In genomic region chr7:2243483-2243840, GRCh38 we compare ENCODE assay signal across 11 cellular contexts. TPM values are rescaled to one million over a fixed set of nuclear protein-coding genes. Genes with fewer than 3 reads are reported as not detected.
DNase-seq lines count a peak whose midpoint lies in the region; ATAC-seq, FAIRE-seq and TF ChIP-seq lines count a peak whose summit lies in the region.
"Had no signal": no experiment of that assay in that cellular context is flagged by ENCODE, and none has a peak within 500 bp of the region (broad histone marks: within the 10 kb centered on the region; RNA-seq: fewer than 3 reads in every experiment).

No MANE protein-coding gene starts in this region.

- WGBS in GM12878 (ENCODE audit: insufficient coverage, insufficient replicate concordance, low lambda C conversion rate, missing lambda C conversion rate) = 87% methylated on average over 10 of the region's 10 CpGs

- no peak overlapping the region for H2AFZ ChIP-seq in MM.1S (ENCODE audit: low read length)
- no peak overlapping the region for H2AFZ ChIP-seq in GM12878 (ENCODE audit: control insufficient read depth, low read depth, low read length)

- H3K36me3 Mint-ChIP-seq in activated T-cell treated with anti-CD3 and anti-CD28 coated beads, Interleukin-2, amount 50 U/mL, for 4 hours (ENCODE audit: insufficient read depth) = peaks cover 2% of the 10 kb centered on the region
- H3K36me3 Mint-ChIP-seq in progenitor cell of endocrine pancreas (ENCODE audit: insufficient read depth) = no peaks in the 10 kb centered on the region

- peaks cover 17% of the 10 kb centered on the region for H3K4me1 Mint-ChIP-seq in activated T-cell treated with anti-CD3 and anti-CD28 coated beads, Interleukin-2, amount 50 U/mL, for 4 hours (ENCODE audit: low read depth)
- H3K4me1 Mint-ChIP-seq in progenitor cell of endocrine pancreas (ENCODE audit: low read depth) = peaks cover 6% of the 10 kb centered on the region

- SMC1A ChIA-PET in GM12878 (lab: Charles Lee; ENCODE audit: uncharacterized antibody, unreplicated experiment) = interaction anchor here (1.0 kb wide), 2 partner anchors 18 to 121 kb away, joined by 3 read pairs; no protein-coding TSS in a partner anchor

- H3K79me2 ChIP-seq in MM.1S (ENCODE audit: low read length) (peaks cover 37% of the 10 kb centered on the region), GM12878 (ENCODE audit: control insufficient read depth, insufficient read depth, low read length) (peaks cover 32% of the 10 kb centered on the region)

- 0 out of 2 replicates have a peak overlapping the region, but pooled peaks have one; percentile 96 for H3K4me3 ChIP-seq in MM.1S (ENCODE audit: low read length)
- H3K4me3 ChIP-seq in GM12878 = peak overlapping the region; percentile 83; the same call in 1 of the 2 replicates

- intact Hi-C loops in GM12878 (cut with micrococcal nuclease; ENCODE audit: unreplicated experiment) = loop anchor here (5.0 kb wide), 1 partner anchor 69 kb away; the partner anchor contains the start of gene SNX8
- intact Hi-C loops in left colon (cut with DNase I, micrococcal nuclease) = no loop called here

- H3K9ac ChIP-seq in MM.1S (ENCODE audit: low read length) (no peak overlapping the region), GM12878 (ENCODE audit: control insufficient read depth, insufficient read depth, low read length) (no peak overlapping the region; the same call in 1 of the 2 replicates)

- H3K9me2 ChIP-seq in MM.1S (replicated peaks; ENCODE audit: insufficient read depth, low read length) = no peaks in the 10 kb centered on the region

- no peaks in the 10 kb centered on the region for H3K9me3 Mint-ChIP-seq in activated T-cell treated with anti-CD3 and anti-CD28 coated beads, Interleukin-2, amount 50 U/mL, for 4 hours
- H3K9me3 Mint-ChIP-seq in progenitor cell of endocrine pancreas (ENCODE audit: low read depth) = no peaks in the 10 kb centered on the region

- H4K20me1 ChIP-seq in MM.1S (ENCODE audit: insufficient read depth, low read length) (no peaks in the 10 kb centered on the region), GM12878 (ENCODE audit: control insufficient read depth, insufficient read depth) (no peaks in the 10 kb centered on the region)

- peak overlapping the region; percentile 95 for H3K4me3 Mint-ChIP-seq in activated T-cell treated with anti-CD3 and anti-CD28 coated beads, Interleukin-2, amount 50 U/mL, for 4 hours
- peak overlapping the region; percentile 88 for H3K4me3 Mint-ChIP-seq in progenitor cell of endocrine pancreas (ENCODE audit: low read depth)

- H3K36me3 ChIP-seq in MM.1S (replicated peaks; ENCODE audit: insufficient read depth, low read length) = peaks cover 7% of the 10 kb centered on the region; the same call in 1 of the 2 replicates
- H3K36me3 ChIP-seq in GM12878 (ENCODE audit: control insufficient read depth in 2 of 2, insufficient read depth in 2 of 2, low read length in 1 of 2) = peaks cover 6 to 12% of the 10 kb centered on the region in 2 experiments

- H3K27ac Mint-ChIP-seq in progenitor cell of endocrine pancreas = no peak overlapping the region

- no peaks in the 10 kb centered on the region for H3K27me3 Mint-ChIP-seq in activated T-cell treated with anti-CD3 and anti-CD28 coated beads, Interleukin-2, amount 50 U/mL, for 4 hours (ENCODE audit: low read depth)
- H3K27me3 Mint-ChIP-seq in progenitor cell of endocrine pancreas = no peaks in the 10 kb centered on the region

- no peak for TF ChIP-seq RAD21 in GM12878 (IDR thresholded peaks at IDR 0.05; ENCODE audit: insufficient read depth, low read depth, low read length)

- peaks cover 10% of the 10 kb centered on the region for H3F3A ChIP-seq in MM.1S (ENCODE audit: insufficient read depth, low read length)

- H3K4me1 ChIP-seq in MM.1S (ENCODE audit: low read length) = peaks cover 10% of the 10 kb centered on the region
- H3K4me1 ChIP-seq in GM12878 (ENCODE audit: control insufficient read depth, insufficient read depth, low read length) = peaks cover 43% of the 10 kb centered on the region

- H3K27me3 ChIP-seq in MM.1S (replicated peaks; ENCODE audit: insufficient read depth, low read length) = no peaks in the 10 kb centered on the region
- H3K27me3 ChIP-seq in GM12878 (replicated peaks in 1 of 2; ENCODE audit: control insufficient read depth in 2 of 2, insufficient read depth in 2 of 2, low read length in 1 of 2) = no peaks in the 10 kb centered on the region
- H3K27me3 ChIP-seq: esophagus muscularis mucosa had no signal

- no peak for ATAC-seq in activated T-cell treated with anti-CD3 and anti-CD28 coated beads, Interleukin-2, amount 50 U/mL, for 4 hours
- no peak for ATAC-seq in GM12878
- ATAC-seq in left colon = no peak

- H3K4me2 ChIP-seq in MM.1S (ENCODE audit: low read depth, low read length) (peak overlapping the region; percentile 98; the same call in 1 of the 2 replicates), GM12878 (ENCODE audit: control insufficient read depth, insufficient read depth) (peak overlapping the region; percentile 72)

- CTCF ChIA-PET in GM12878 (lab: Yijun Ruan, JAX) = no interaction called here

- no peak for TF ChIP-seq POLR2A in GM12878 (IDR thresholded peaks at IDR 0.05; ENCODE audit: low read depth, low read length)

- H3K27ac ChIP-seq in MM.1S (ENCODE audit: low read length) (no peak overlapping the region), GM12878 (ENCODE audit: control insufficient read depth, insufficient read depth) (no peak overlapping the region)
- H3K27ac ChIP-seq: esophagus muscularis mucosa had no signal

- RAD21 ChIA-PET in GM12878 (lab: Charles Lee; ENCODE audit: unreplicated experiment) = interaction anchor here (0.6 kb wide), 1 partner anchor 104 kb away, joined by 3 read pairs; no protein-coding TSS in a partner anchor

- FAIRE-seq in GM12878 (lab: Jason Lieb, UNC) = no peak

- BruUV-seq in GM12878 (replicated peaks; lab: Mats Ljungman, UMichigan) = no TSS peak

- TF ChIP-seq CTCF in MM.1S (IDR thresholded peaks at IDR 0.05; ENCODE audit: low read length) = no peak
- TF ChIP-seq CTCF in GM12878 (IDR thresholded peaks at IDR 0.05 in 2 of 3, conservative IDR thresholded peaks at IDR 0.05 in 1 of 3; ENCODE audit: control insufficient read depth in 2 of 3, extremely low read depth in 1 of 3, insufficient read depth in 1 of 3, low read depth in 3 of 3, low read length in 3 of 3) = no peak
- TF ChIP-seq CTCF in progenitor cell of endocrine pancreas (IDR thresholded peaks at IDR 0.05; ENCODE audit: unreplicated experiment) = no peak

- no peak for TF ChIP-seq EP300 in GM12878 (IDR thresholded peaks at IDR 0.05; ENCODE audit: borderline replicate concordance in 1 of 2, control insufficient read depth in 1 of 2, low read depth in 2 of 2, low read length in 2 of 2)

- H3K9me3 ChIP-seq in MM.1S (replicated peaks; ENCODE audit: insufficient read depth, low read length) = no peaks in the 10 kb centered on the region
- H3K9me3 ChIP-seq in GM12878 (replicated peaks; ENCODE audit: control insufficient read depth, insufficient read depth, low read length) = no peaks in the 10 kb centered on the region; the same call in 2 of the 3 replicates
- H3K9me3 ChIP-seq: esophagus muscularis mucosa had no signal

- no peak for DNase-seq in activated T-cell treated with anti-CD3 and anti-CD28 coated beads, Interleukin-2, amount 50 U/mL, for 4 hours
- no peak for DNase-seq in activated T-cell treated with anti-CD3 and anti-CD28 coated beads, Interleukin-2, amount 50 U/mL, for 1 hour
- DNase-seq in MM.1S (no peak), GM12878 (ENCODE audit: low read depth, low spot score) (no peak), progenitor cell of endocrine pancreas (ENCODE audit: low spot score, unreplicated experiment) (no peak), NAMALWA (ENCODE audit: low spot score) (no peak), left colon (no peak), AG20443 (ENCODE audit: low spot score) (no peak)
- DNase-seq: central memory CD4-positive, alpha-beta T cell; NK-92 treated with Interleukin-12 subunit alpha and Interleukin-12 subunit beta, amount 100 ng/mL, for 24 hours had no signal

- POLR2A ChIA-PET in GM12878 (lab: Charles Lee) = interaction anchor here (0.9 kb wide), 1 partner anchor 11 kb away, joined by 3 read pairs; the partner anchor contains the start of gene MAD1L1

- in situ Hi-C loops in GM12878 (cut with MboI) = no loop called here

RNA-seq across cellular contexts. Expression of gene NUDT1, which starts 1.4 kb away (rescaled TPM):
- 100 to 1,000 TPM in 1 of 3 donors, 10 to 100 TPM in 2; 83.7 to 105 (median 96.8) TPM for total RNA-seq in activated T-cell treated with anti-CD3 and anti-CD28 coated beads, Interleukin-2, amount 50 U/mL, for 4 hours
- total RNA-seq in GM12878 (2013; cell fraction: nucleolus; rRNA removed) = 4.4 and 5.3 TPM in 2 replicates
- total RNA-seq in GM12878 (2014; rRNA removed) (71.4 and 81.6 TPM in 2 replicates), GM12878 (2014; rRNA removed; fragmentation: Illumina TruSeq; extraction: Trizol) (56.4 and 58.1 TPM in 2 replicates), GM12878 (2021) (62.1 TPM in 2 replicates), progenitor cell of endocrine pancreas (17.2 and 22.1 TPM in 2 replicates), left colon (10 to 100 TPM in 1 of 2 donors, 1 to 10 TPM in 1; 8.1 to 10.3 TPM)
- polyA plus RNA-seq in GM12878 (2011; ENCODE audit: low read depth) = 44.4 TPM
- polyA plus RNA-seq in GM12878 (2011; rRNA removed) (24.1 and 40.2 TPM in 2 replicates), GM12878 (2014; fragmentation: Illumina TruSeq; extraction: Trizol) (7.7 and 36.7 TPM in 2 replicates), GM12878 (2014; fragmentation: Nextera tagmentation; extraction: Ambion mirVana) (10 to 100 TPM in 1 of 2 experiments, 1 to 10 TPM in 1; 7.7 to 23.3 TPM), GM12878 (2014; rRNA removed) (77.5 and 87.5 TPM in 2 replicates), GM12878 (2016; fragmentation: Nextera tagmentation; extraction: Ambion mirVana) (100 to 1,000 TPM; 115 to 122 TPM)
- polyA plus RNA-seq in GM12878 (2011; cell fraction: cytosol; rRNA removed) = 61.4 and 74.1 TPM in 2 replicates
- 36.5 and 38.9 TPM in 2 replicates for polyA plus RNA-seq in GM12878 (2011; cell fraction: nucleus; rRNA removed)
- polyA plus RNA-seq in GM12878 (2012) = 51.4 and 59.5 TPM in 2 replicates
- 18.9 and 42.0 TPM in 2 replicates for polyA minus RNA-seq in GM12878 (2011; rRNA and poly(A)+ RNA removed)
- polyA minus RNA-seq in GM12878 (2011; cell fraction: cytosol; rRNA and poly(A)+ RNA removed) = 14.9 and 15.0 TPM in 2 replicates
- 7.5 and 9.6 TPM in 2 replicates for polyA minus RNA-seq in GM12878 (2011; cell fraction: nucleus; rRNA and poly(A)+ RNA removed)

RNA-seq across cellular contexts. Expression of gene MRM2, which starts 1.5 kb away (rescaled TPM):
- total RNA-seq in activated T-cell treated with anti-CD3 and anti-CD28 coated beads, Interleukin-2, amount 50 U/mL, for 4 hours = 10 to 100 TPM; 49.9 to 56.5 (median 51.2) TPM
- 17.7 and 17.9 TPM in 2 replicates for total RNA-seq in GM12878 (2013; cell fraction: nucleolus; rRNA removed)
- 57.1 and 61.7 TPM in 2 replicates for total RNA-seq in GM12878 (2014; rRNA removed)
- total RNA-seq in GM12878 (2014; rRNA removed; fragmentation: Illumina TruSeq; extraction: Trizol) = 54.8 and 60.1 TPM in 2 replicates
- total RNA-seq in GM12878 (2021) = 61.2 and 62.9 TPM in 2 replicates
- polyA plus RNA-seq in GM12878 (2011; ENCODE audit: low read depth) = 25.8 TPM
- polyA plus RNA-seq in GM12878 (2011; rRNA removed) = 34.8 and 43.2 TPM in 2 replicates
- 36.7 and 39.9 TPM in 2 replicates for polyA plus RNA-seq in GM12878 (2011; cell fraction: cytosol; rRNA removed)
- polyA plus RNA-seq in GM12878 (2011; cell fraction: nucleus; rRNA removed) = 16.7 and 20.8 TPM in 2 replicates
- 37.1 and 37.7 TPM in 2 replicates for polyA plus RNA-seq in GM12878 (2012)
- polyA plus RNA-seq in GM12878 (2014; fragmentation: Illumina TruSeq; extraction: Trizol) = 75.6 and 79.8 TPM in 2 replicates
- 10 to 100 TPM; 91.4 to 92.9 TPM for polyA plus RNA-seq in GM12878 (2014; fragmentation: Nextera tagmentation; extraction: Ambion mirVana)
- 58.9 and 59.2 TPM in 2 replicates for polyA plus RNA-seq in GM12878 (2014; rRNA removed)
- 100 to 1,000 TPM; 125 to 128 TPM for polyA plus RNA-seq in GM12878 (2016; fragmentation: Nextera tagmentation; extraction: Ambion mirVana)
- polyA minus RNA-seq in GM12878 (2011; rRNA and poly(A)+ RNA removed) = 29.7 and 30.7 TPM in 2 replicates
- polyA minus RNA-seq in GM12878 (2011; cell fraction: cytosol; rRNA and poly(A)+ RNA removed) = 10.8 and 13.8 TPM in 2 replicates
- 9.9 and 13.7 TPM in 2 replicates for polyA minus RNA-seq in GM12878 (2011; cell fraction: nucleus; rRNA and poly(A)+ RNA removed)
- total RNA-seq in progenitor cell of endocrine pancreas = 28.7 and 29.5 TPM in 2 replicates
- 10 to 100 TPM; 15.0 to 15.6 TPM for total RNA-seq in left colon

RNA-seq across cellular contexts. Expression of gene MAD1L1, which starts 10.7 kb away (rescaled TPM):
- total RNA-seq in activated T-cell treated with anti-CD3 and anti-CD28 coated beads, Interleukin-2, amount 50 U/mL, for 4 hours = 10 to 100 TPM; 55.8 to 59.4 (median 57.9) TPM
- 141 TPM in 2 replicates for total RNA-seq in GM12878 (2013; cell fraction: nucleolus; rRNA removed)
- total RNA-seq in GM12878 (2014; rRNA removed) (70.5 and 75.7 TPM in 2 replicates), GM12878 (2014; rRNA removed; fragmentation: Illumina TruSeq; extraction: Trizol) (17.1 and 18.7 TPM in 2 replicates), GM12878 (2021) (56.5 and 56.6 TPM in 2 replicates), progenitor cell of endocrine pancreas (49.8 and 50.6 TPM in 2 replicates), left colon (10 to 100 TPM; 22.1 to 28.2 TPM)
- 20.3 TPM for polyA plus RNA-seq in GM12878 (2011; ENCODE audit: low read depth)
- polyA plus RNA-seq in GM12878 (2011; rRNA removed) (18.6 and 33.4 TPM in 2 replicates), GM12878 (2014; fragmentation: Illumina TruSeq; extraction: Trizol) (2.4 and 8.1 TPM in 2 replicates), GM12878 (2014; fragmentation: Nextera tagmentation; extraction: Ambion mirVana) (1 to 10 TPM; 2.2 to 5.1 TPM), GM12878 (2014; rRNA removed) (43.2 and 63.4 TPM in 2 replicates), GM12878 (2016; fragmentation: Nextera tagmentation; extraction: Ambion mirVana) (10 to 100 TPM; 73.1 to 76.8 TPM)
- polyA plus RNA-seq in GM12878 (2011; cell fraction: cytosol; rRNA removed) = 63.4 and 81.7 TPM in 2 replicates
- polyA plus RNA-seq in GM12878 (2011; cell fraction: nucleus; rRNA removed) = 48.8 and 57.0 TPM in 2 replicates
- polyA plus RNA-seq in GM12878 (2012) = 37.9 and 62.7 TPM in 2 replicates
- 26.5 and 49.2 TPM in 2 replicates for polyA minus RNA-seq in GM12878 (2011; rRNA and poly(A)+ RNA removed)
- 29.7 and 31.5 TPM in 2 replicates for polyA minus RNA-seq in GM12878 (2011; cell fraction: cytosol; rRNA and poly(A)+ RNA removed)
- 23.5 and 35.1 TPM in 2 replicates for polyA minus RNA-seq in GM12878 (2011; cell fraction: nucleus; rRNA and poly(A)+ RNA removed)
